18 cellular contexts compared by ENCODE assay signal in genomic region chr3:111362286-111363009, GRCh38.
A peak's percentile ranks its signal among the peaks of the same experiment; 100 is the strongest.
DNase-seq lines count a peak whose midpoint lies in the region; ATAC-seq and TF ChIP-seq lines count a peak whose summit lies in the region.
"Had no signal": no experiment of that assay in that cellular context is flagged by ENCODE, and none has a peak within 500 bp of the region (broad histone marks: within the 10 kb centered on the region; RNA-seq: fewer than 3 reads in every experiment).

No MANE protein-coding gene starts in this region.

- no peaks in the 10 kb centered on the region for H3K36me3 Mint-ChIP-seq in T-cell
- H3K36me3 Mint-ChIP-seq: CD14-positive monocyte had no signal

- CTCF ChIA-PET in T-cell (lab: Charles Lee): no interaction called here

- H3K36me3 ChIP-seq in adipocyte (ENCODE audit: control insufficient read depth, insufficient read depth, low read length, severe bottlenecking) (no peaks in the 10 kb centered on the region), iPS-20b (ENCODE audit: insufficient read depth, low read depth, low read length) (no peaks in the 10 kb centered on the region), transverse colon (no peaks in the 10 kb centered on the region)
- H3K36me3 ChIP-seq: SJCRH30 had no signal

- no peaks in the 10 kb centered on the region for H3K9me3 Mint-ChIP-seq in T-cell

- ATAC-seq in HG03280 (IDR thresholded peaks at IDR 0.05; ENCODE audit: unreplicated experiment): no peak
- no peak for ATAC-seq in T-cell (replicated peaks in 1 of 4)
- ATAC-seq in GM19023 (IDR thresholded peaks at IDR 0.05; ENCODE audit: unreplicated experiment): no peak

- no peak for TF ChIP-seq POLR2A in transverse colon (IDR thresholded peaks at IDR 0.05)

- H3K4me3 ChIP-seq in adipocyte (ENCODE audit: low read length): no peak overlapping the region
- 0 out of 2 replicates have a peak overlapping the region, but pooled peaks have one; percentile 2 for H3K4me3 ChIP-seq in iPS-20b (ENCODE audit: low read length)
- H3K4me3 ChIP-seq in transverse colon: no peak overlapping the region
- H3K4me3 ChIP-seq: SJCRH30 had no signal

- H3K27ac ChIP-seq in iPS-20b (ENCODE audit: low read length) (no peak overlapping the region), transverse colon (no peak overlapping the region)
- H3K27ac ChIP-seq: 22Rv1, SJCRH30 had no signal

- H3K4me1 ChIP-seq in adipocyte (ENCODE audit: control insufficient read depth, insufficient read depth, low read length) (no peaks in the 10 kb centered on the region), iPS-20b (ENCODE audit: insufficient read depth, low read length) (peaks cover 11% of the 10 kb centered on the region), transverse colon (no peaks in the 10 kb centered on the region)
- H3K4me1 ChIP-seq: SJCRH30 had no signal

- H3K4me1 Mint-ChIP-seq in T-cell: no peaks in the 10 kb centered on the region
- H3K4me1 Mint-ChIP-seq: CD14-positive monocyte had no signal

- no peaks in the 10 kb centered on the region for H3K27me3 Mint-ChIP-seq in T-cell

- H3K9me3 ChIP-seq in adipocyte (ENCODE audit: control insufficient read depth, low read length) (no peaks in the 10 kb centered on the region), iPS-20b (ENCODE audit: insufficient read depth, low read depth, low read length) (no peaks in the 10 kb centered on the region), transverse colon (no peaks in the 10 kb centered on the region)

- POLR2A ChIA-PET in T-cell (lab: Charles Lee): interaction anchor here in 1 of 2 donors (0.6 kb wide), 1 partner anchor 354 kb away, joined by 4 read pairs; no protein-coding TSS in a partner anchor

- peak; percentile 5 for DNase-seq in Ammon's horn (ENCODE audit: low spot score)
- peak; percentile 73 to 76 for DNase-seq in NCI-H526 (lab: John Stamatoyannopoulos, UW)
- peak; percentile 46 for DNase-seq in adipocyte (ENCODE audit: low read depth)
- DNase-seq in transverse colon: no peak
- no peak for DNase-seq in T-cell
- DNase-seq: AML-193, DMS79, H7, NCI-H1694 treated with DMSO at 0.1 percent for 48 hours, NCI-H2107, NCI-H510A, NCI-H82, SJCRH30 had no signal

- intact Hi-C loops in transverse colon (cut with DNase I; ENCODE audit: low total_unique reads): no loop called here

- no peak for TF ChIP-seq EP300 in transverse colon (IDR thresholded peaks at IDR 0.05; ENCODE audit: low read depth)

- no peak overlapping the region for H3K9ac ChIP-seq in adipocyte (ENCODE audit: low read length)
- H3K9ac ChIP-seq in iPS-20b (ENCODE audit: low read depth, low read length): no peak overlapping the region

- WGBS in transverse colon (ENCODE audit: low coverage in 1 of 2), 2 donors: 33 to 34% methylated on average over 1 of the region's 1 CpG

- no peak overlapping the region for H3K4me3 Mint-ChIP-seq in T-cell
- H3K4me3 Mint-ChIP-seq: CD14-positive monocyte had no signal

- H3K27ac Mint-ChIP-seq in T-cell: no peak overlapping the region
- H3K27ac Mint-ChIP-seq: CD14-positive monocyte had no signal

- in situ Hi-C loops in transverse colon (cut with MboI; ENCODE audit: low pct_ligation_motif_present in 1 of 4, low pct_unique_long_range_greater_than_20kb in 1 of 4, low sequenced_read_pairs in 3 of 4): no loop called here

- no peaks in the 10 kb centered on the region for H3K27me3 ChIP-seq in adipocyte (replicated peaks; ENCODE audit: control insufficient read depth, insufficient read depth, low read length)
- H3K27me3 ChIP-seq in iPS-20b (ENCODE audit: insufficient read depth, low read length): no peaks in the 10 kb centered on the region
- H3K27me3 ChIP-seq in transverse colon: no peaks in the 10 kb centered on the region
- H3K27me3 ChIP-seq: SJCRH30 had no signal

- TF ChIP-seq CTCF in transverse colon (IDR thresholded peaks at IDR 0.05): no peak

Comparison
In these comparisons a context has a peak if more than half of its experiments do, and no peak if none do; other contexts are left out.
1. DNase-seq: peak in Ammon's horn (single experiment), NCI-H526 (2 of 2) and adipocyte (single experiment); none in transverse colon (single experiment) and T-cell (0 of 34).